In the genomic region with DNA sequence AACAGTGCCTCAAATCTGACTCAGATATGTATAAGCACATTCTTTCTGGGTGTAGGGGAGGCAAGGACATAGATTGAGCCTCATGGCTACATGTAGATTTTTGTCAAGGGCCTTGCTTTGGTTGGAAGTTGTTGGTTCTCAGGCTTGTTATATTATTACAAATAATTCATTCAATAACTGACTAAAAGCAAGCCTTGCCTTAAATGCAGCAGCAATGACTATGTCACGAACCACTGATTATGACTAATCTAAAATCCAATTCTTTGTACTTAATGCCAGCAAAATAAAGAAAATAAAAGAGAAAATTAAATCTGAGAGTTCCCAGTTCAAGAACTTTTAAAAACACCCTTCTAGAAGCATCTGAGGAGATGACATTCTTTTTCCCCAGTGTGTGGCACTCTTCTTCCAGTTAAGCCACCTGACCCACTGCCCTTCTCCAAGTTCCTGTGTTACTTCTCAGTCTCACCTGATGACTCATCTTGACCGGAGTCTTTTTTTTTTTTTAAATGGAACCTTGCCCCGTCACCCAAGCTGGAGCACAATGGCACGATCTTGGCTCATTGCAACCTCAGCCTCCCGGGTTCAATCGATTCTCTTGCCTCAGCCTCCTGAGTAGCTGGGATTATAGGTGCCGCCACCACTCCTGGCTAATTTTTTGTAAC, we compare ENCODE assay signal across 9 cellular contexts.
A peak's percentile ranks its signal among the peaks of the same experiment; 100 is the strongest.
DNase-seq lines count a peak whose midpoint lies in the region; ATAC-seq and TF ChIP-seq lines count a peak whose summit lies in the region.
"Had no signal": no experiment of that assay in that cellular context is flagged by ENCODE, and none has a peak within 500 bp of the region (broad histone marks: within the 10 kb centered on the region; RNA-seq: fewer than 3 reads in every experiment).

No MANE protein-coding gene starts in this region.

- no peak for TF ChIP-seq EP300 in stomach (IDR thresholded peaks at IDR 0.05)

- H3K36me3 ChIP-seq in colonic mucosa (no peaks in the 10 kb centered on the region), stomach (no peaks in the 10 kb centered on the region)

- no peak for TF ChIP-seq POLR2A in stomach (IDR thresholded peaks at IDR 0.05)

- H3K9ac ChIP-seq in colonic mucosa (ENCODE audit: low read depth in 2 of 2, low read length in 2 of 2) = no peak overlapping the region

- H3K4me3 ChIP-seq in colonic mucosa (no peak overlapping the region), retinal pigment epithelial cell (ENCODE audit: low read length) (no peak overlapping the region), stomach (no peak overlapping the region)

- DNase-seq in colonic mucosa (peak; percentile 45), retinal pigment epithelial cell (ENCODE audit: low read depth) (no peak), stomach (no peak), COLO668 (lab: John Stamatoyannopoulos, UW; ENCODE audit: unreplicated experiment) (no peak)
- no peak for DNase-seq in stimulated activated CD4-positive, alpha-beta T cell treated with anti-CD3 and anti-CD28 coated beads, Interleukin-4, amount 100 ng/mL, for 1 hour
- DNase-seq: activated effector memory CD4-positive, alpha-beta T cell treated with anti-CD3 and anti-CD28 coated beads, Interleukin-2, amount 50 U/mL, for 16 hours; NCI-H1694 treated with DMSO at 0.1 percent for 48 hours had no signal

- TF ChIP-seq CTCF in LNCAP (IDR thresholded peaks at IDR 0.05) = peak; percentile 55; the same call in 1 of the 2 replicates
- TF ChIP-seq CTCF in colonic mucosa (IDR thresholded peaks at IDR 0.05) = no peak
- peak; percentile 1 for TF ChIP-seq CTCF in retinal pigment epithelial cell (conservative IDR thresholded peaks at IDR 0.05; ENCODE audit: low read depth, low read length)
- TF ChIP-seq CTCF in stomach (IDR thresholded peaks at IDR 0.05) = no peak

- intact Hi-C loops in colonic mucosa (cut with DNase I) (no loop called here), stomach (cut with DNase I; ENCODE audit: low total_unique reads) (no loop called here)

- H3K27me3 ChIP-seq in colonic mucosa (no peaks in the 10 kb centered on the region), stomach (no peaks in the 10 kb centered on the region)

- H3K27ac ChIP-seq in colonic mucosa = no peak overlapping the region
- no peak overlapping the region for H3K27ac ChIP-seq in stomach

- H3K4me1 ChIP-seq in colonic mucosa = no peaks in the 10 kb centered on the region
- H3K4me1 ChIP-seq in stomach = no peaks in the 10 kb centered on the region

- ATAC-seq in GM21576 (IDR thresholded peaks at IDR 0.05; ENCODE audit: unreplicated experiment) = peak; percentile 70

- no peaks in the 10 kb centered on the region for H3K9me3 ChIP-seq in colonic mucosa
- H3K9me3 ChIP-seq in stomach = no peaks in the 10 kb centered on the region

- WGBS in stomach, 5 donors = 73 to 90% (median 82%) methylated on average over 7 of the region's 7 CpGs

Comparison
In these comparisons a context has a peak if more than half of its experiments do, and no peak if none do; other contexts are left out.
1. CTCF ChIP-seq: peak in LNCAP (single experiment) and retinal pigment epithelial cell (single experiment); none in colonic mucosa (single experiment) and stomach (0 of 7).